11 cellular contexts compared by ENCODE assay signal in the genomic region with DNA sequence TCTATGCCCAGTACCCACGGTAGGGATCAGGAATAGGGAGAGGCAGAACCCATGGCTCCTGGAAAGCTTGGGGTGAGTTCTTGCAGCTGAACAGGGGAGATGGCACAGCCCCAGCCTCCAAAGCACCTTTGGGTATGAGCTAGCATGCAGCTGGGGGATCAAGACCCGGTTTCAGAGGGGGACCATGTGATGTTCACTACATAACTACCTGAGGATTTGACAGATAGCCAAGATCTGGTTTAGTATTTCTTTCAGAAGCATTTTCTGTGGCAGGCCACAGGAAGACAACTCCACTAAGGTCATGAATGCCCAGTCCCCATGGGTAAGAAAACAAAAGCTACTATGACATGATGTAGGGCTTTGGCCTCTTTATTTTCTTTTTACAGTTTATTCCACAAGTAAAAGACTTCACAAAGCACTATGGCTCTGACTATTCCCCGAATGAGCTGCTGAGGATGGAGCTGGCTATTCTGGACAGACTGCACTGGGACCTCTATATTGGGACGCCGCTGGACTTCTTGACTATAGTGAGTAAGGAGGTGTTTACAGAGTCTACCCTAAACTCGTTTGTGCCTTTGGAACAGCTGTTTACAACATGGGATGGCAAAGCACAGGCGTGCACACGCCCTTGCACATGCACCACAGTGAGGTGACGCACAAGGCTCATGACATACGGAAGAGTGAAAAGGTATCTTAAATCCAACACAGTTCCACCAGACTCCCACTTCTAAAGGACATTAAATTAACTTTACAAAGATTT. TPM values are rescaled to one million over a fixed set of nuclear protein-coding genes. Genes with fewer than 3 reads are reported as not detected.
DNase-seq lines count a peak whose midpoint lies in the region; ATAC-seq and TF ChIP-seq lines count a peak whose summit lies in the region.
"Had no signal": no experiment of that assay in that cellular context is flagged by ENCODE, and none has a peak within 500 bp of the region (broad histone marks: within the 10 kb centered on the region; RNA-seq: fewer than 3 reads in every experiment).

No MANE protein-coding gene starts in this region.

- peaks cover 20% of the 10 kb centered on the region for H3K36me3 Mint-ChIP-seq in activated CD8-positive, alpha-beta T cell treated with anti-CD3 and anti-CD28 coated beads for 36 hours (ENCODE audit: low read depth)
- H3K36me3 Mint-ChIP-seq in activated CD8-positive, alpha-beta T cell treated with anti-CD3 and anti-CD28 coated beads, Interleukin-2, amount 10 ng/mL, durations not matched to agents 7 days and 5 days (ENCODE audit: low read depth): peaks cover 11% of the 10 kb centered on the region

- peaks cover 3% of the 10 kb centered on the region for H3K27me3 Mint-ChIP-seq in activated CD8-positive, alpha-beta T cell treated with anti-CD3 and anti-CD28 coated beads for 36 hours
- H3K27me3 Mint-ChIP-seq in activated CD8-positive, alpha-beta T cell treated with anti-CD3 and anti-CD28 coated beads, Interleukin-2, amount 10 ng/mL, durations not matched to agents 7 days and 5 days (ENCODE audit: low read depth): peaks cover under 1% of the 10 kb centered on the region

- H3K9me3 ChIP-seq in vagina: no peaks in the 10 kb centered on the region

- no peaks in the 10 kb centered on the region for H3K36me3 ChIP-seq in vagina

- intact Hi-C loops in activated CD8-positive, alpha-beta T cell treated with anti-CD3 and anti-CD28 coated beads for 36 hours (cut with micrococcal nuclease): no loop called here
- intact Hi-C loops in vagina (cut with DNase I): no loop called here

- H3K4me1 Mint-ChIP-seq in activated CD8-positive, alpha-beta T cell treated with anti-CD3 and anti-CD28 coated beads for 36 hours (ENCODE audit: low read depth): peaks cover 47% of the 10 kb centered on the region
- peaks cover 50% of the 10 kb centered on the region for H3K4me1 Mint-ChIP-seq in activated CD8-positive, alpha-beta T cell treated with anti-CD3 and anti-CD28 coated beads, Interleukin-2, amount 10 ng/mL, durations not matched to agents 7 days and 5 days (ENCODE audit: low read depth)

- H3K9me3 Mint-ChIP-seq in activated CD8-positive, alpha-beta T cell treated with anti-CD3 and anti-CD28 coated beads for 36 hours: no peaks in the 10 kb centered on the region
- no peaks in the 10 kb centered on the region for H3K9me3 Mint-ChIP-seq in activated CD8-positive, alpha-beta T cell treated with anti-CD3 and anti-CD28 coated beads, Interleukin-2, amount 10 ng/mL, durations not matched to agents 7 days and 5 days (ENCODE audit: insufficient read depth)
- H3K9me3 Mint-ChIP-seq: nephron progenitor cell had no signal

- no peak for TF ChIP-seq CTCF in activated CD8-positive, alpha-beta T cell treated with anti-CD3 and anti-CD28 coated beads for 36 hours (IDR thresholded peaks at IDR 0.05)
- TF ChIP-seq CTCF in vagina (IDR thresholded peaks at IDR 0.05): no peak

- no peak for TF ChIP-seq POLR2A in vagina (IDR thresholded peaks at IDR 0.05)

- no peak for DNase-seq in activated CD8-positive, alpha-beta T cell treated with anti-CD3 and anti-CD28 coated beads for 36 hours
- DNase-seq in activated CD8-positive, alpha-beta T cell treated with anti-CD3 and anti-CD28 coated beads, Interleukin-2, amount 10 ng/mL, durations not matched to agents 7 days and 5 days: no peak
- DNase-seq in stimulated activated CD8-positive, alpha-beta memory T cell treated with anti-CD3 and anti-CD28 coated beads, Interleukin-4, amount 100 ng/mL, for 48 hours: peak; percentile 20
- DNase-seq in vagina (ENCODE audit: extremely low spot score in 2 of 2): no peak
- DNase-seq in NCI-H2171 treated with DMSO at 0.1 percent for 48 hours (lab: John Stamatoyannopoulos, UW): no peak
- DNase-seq in NCI-H226: no peak
- DNase-seq: nephron progenitor cell had no signal

- no peak for ATAC-seq in activated CD8-positive, alpha-beta T cell treated with anti-CD3 and anti-CD28 coated beads for 36 hours
- no peak for ATAC-seq in activated CD8-positive, alpha-beta T cell treated with anti-CD3 and anti-CD28 coated beads, Interleukin-2, amount 10 ng/mL, durations not matched to agents 7 days and 5 days
- ATAC-seq in GM21447 (IDR thresholded peaks at IDR 0.05; ENCODE audit: unreplicated experiment): peak; percentile 45
- ATAC-seq in HG03558 (IDR thresholded peaks at IDR 0.05; ENCODE audit: extremely low read depth, unreplicated experiment): peak; percentile 31

- H3K4me3 Mint-ChIP-seq in activated CD8-positive, alpha-beta T cell treated with anti-CD3 and anti-CD28 coated beads for 36 hours: no peak overlapping the region
- no peak overlapping the region for H3K4me3 Mint-ChIP-seq in activated CD8-positive, alpha-beta T cell treated with anti-CD3 and anti-CD28 coated beads, Interleukin-2, amount 10 ng/mL, durations not matched to agents 7 days and 5 days
- H3K4me3 Mint-ChIP-seq: nephron progenitor cell had no signal

- CTCF ChIA-PET in activated CD8-positive, alpha-beta T cell treated with anti-CD3 and anti-CD28 coated beads for 36 hours (lab: Charles Lee): interaction anchor here (1.4 to 6.4 kb wide), 2 partner anchors 69 to 224 kb away, joined by 4 to 39 read pairs; no protein-coding TSS in a partner anchor
- CTCF ChIA-PET in activated CD8-positive, alpha-beta T cell treated with anti-CD3 and anti-CD28 coated beads, Interleukin-2, amount 10 ng/mL, durations not matched to agents 7 days and 5 days (lab: Charles Lee): interaction anchor here (0.6 to 3.0 kb wide), 3 partner anchors 12 to 224 kb away, joined by 3 to 19 read pairs (median 5); no protein-coding TSS in a partner anchor

- peaks cover 6% of the 10 kb centered on the region for H3K4me1 ChIP-seq in vagina

- no peak overlapping the region for H3K4me3 ChIP-seq in vagina
- H3K4me3 ChIP-seq: SK-N-MC had no signal

- no peaks in the 10 kb centered on the region for H3K27me3 ChIP-seq in vagina

- POLR2A ChIA-PET in activated CD8-positive, alpha-beta T cell treated with anti-CD3 and anti-CD28 coated beads for 36 hours (lab: Charles Lee): interaction anchor here (0.7 to 1.5 kb wide), 7 partner anchors 12 to 194 kb away, joined by 3 to 5 read pairs (median 3); partner anchors contain the start of genes GDF9, IL4, RAD50 and SEPTIN8
- POLR2A ChIA-PET in activated CD8-positive, alpha-beta T cell treated with anti-CD3 and anti-CD28 coated beads, Interleukin-2, amount 10 ng/mL, durations not matched to agents 7 days and 5 days (lab: Charles Lee): interaction anchor here (1.0 kb wide), 1 partner anchor 12 kb away, joined by 3 read pairs; no protein-coding TSS in a partner anchor

- H3K27ac ChIP-seq in vagina: no peak overlapping the region
- H3K27ac ChIP-seq: SK-N-MC had no signal

- H3K27ac Mint-ChIP-seq in activated CD8-positive, alpha-beta T cell treated with anti-CD3 and anti-CD28 coated beads for 36 hours: peak overlapping the region; percentile 73
- no peak overlapping the region for H3K27ac Mint-ChIP-seq in activated CD8-positive, alpha-beta T cell treated with anti-CD3 and anti-CD28 coated beads, Interleukin-2, amount 10 ng/mL, durations not matched to agents 7 days and 5 days
- H3K27ac Mint-ChIP-seq: nephron progenitor cell had no signal

RNA-seq across cellular contexts. Expression of gene CCNI2, which starts 3.4 kb away (rescaled TPM):
- total RNA-seq in activated CD8-positive, alpha-beta T cell treated with anti-CD3 and anti-CD28 coated beads for 36 hours: 10 to 100 TPM in 1 of 2 experiments, 1 to 10 TPM in 1; 8.7 to 10.0 TPM
- 1 to 10 TPM; 8.3 to 9.5 TPM for total RNA-seq in activated CD8-positive, alpha-beta T cell treated with anti-CD3 and anti-CD28 coated beads, Interleukin-2, amount 10 ng/mL, durations not matched to agents 7 days and 5 days
- not detected for total RNA-seq in vagina
- total RNA-seq: NCI-H460 had no signal

RNA-seq across cellular contexts. Expression of gene KIF3A, which starts 13.3 kb away (rescaled TPM):
- total RNA-seq in activated CD8-positive, alpha-beta T cell treated with anti-CD3 and anti-CD28 coated beads for 36 hours: 10 to 100 TPM; 16.4 to 17.0 TPM
- 10 to 100 TPM; 14.0 to 15.7 TPM for total RNA-seq in activated CD8-positive, alpha-beta T cell treated with anti-CD3 and anti-CD28 coated beads, Interleukin-2, amount 10 ng/mL, durations not matched to agents 7 days and 5 days
- total RNA-seq in vagina: 20.6 TPM

RNA-seq across cellular contexts. Expression of gene SEPTIN8, which starts 26.4 kb away (rescaled TPM):
- 10 to 100 TPM; 25.2 to 27.1 TPM for total RNA-seq in activated CD8-positive, alpha-beta T cell treated with anti-CD3 and anti-CD28 coated beads for 36 hours
- 10 to 100 TPM; 35.1 to 35.3 TPM for total RNA-seq in activated CD8-positive, alpha-beta T cell treated with anti-CD3 and anti-CD28 coated beads, Interleukin-2, amount 10 ng/mL, durations not matched to agents 7 days and 5 days
- 52.8 TPM for total RNA-seq in vagina

Comparison
In these comparisons a context has a peak if more than half of its experiments do, and no peak if none do; other contexts are left out.
1. ATAC-seq: peak in GM21447 (single experiment) and HG03558 (single experiment); none in activated CD8-positive, alpha-beta T cell treated with anti-CD3 and anti-CD28 coated beads for 36 hours (single experiment) and activated CD8-positive, alpha-beta T cell treated with anti-CD3 and anti-CD28 coated beads, Interleukin-2, amount 10 ng/mL, durations not matched to agents 7 days and 5 days (single experiment).